33 cellular contexts compared by ENCODE assay signal in the genomic region with DNA sequence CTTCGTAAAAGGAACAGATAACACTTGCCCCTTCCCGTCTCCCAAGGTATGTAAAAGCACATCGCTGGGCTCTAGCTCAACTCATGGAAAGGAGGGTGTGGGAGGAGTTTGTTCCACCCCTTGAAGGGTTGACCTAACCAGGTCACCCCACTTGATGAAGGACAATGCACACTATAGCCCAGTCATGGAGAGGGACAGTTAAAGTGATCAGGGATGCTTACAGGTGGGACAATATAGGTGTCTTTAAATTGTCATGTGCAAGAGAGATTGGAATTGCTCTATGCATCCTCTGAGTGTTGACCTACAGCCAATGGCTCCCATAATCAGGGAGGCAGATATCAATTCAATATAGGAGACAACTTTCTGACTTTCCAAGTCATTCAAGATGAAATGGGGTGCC.
"Had no signal": no experiment of that assay in that cellular context is flagged by ENCODE, and none has a peak within 500 bp of the region (broad histone marks: within the 10 kb centered on the region; RNA-seq: fewer than 3 reads in every experiment).

No MANE protein-coding gene starts in this region.

- H3K4me3 Mint-ChIP-seq: activated B cell treated with CpG ODN at 0.5 μM for 24 hours; activated CD4-positive, alpha-beta memory T cell treated with anti-CD3 and anti-CD28 coated beads for 36 hours; activated CD8-positive, alpha-beta T cell treated with anti-CD3 and anti-CD28 coated beads for 36 hours; activated naive CD4-positive, alpha-beta T cell treated with anti-CD3 and anti-CD28 coated beads for 36 hours; activated naive CD8-positive, alpha-beta T cell treated with anti-CD3 and anti-CD28 coated beads for 36 hours; activated T-cell treated with anti-CD3 and anti-CD28 coated beads, Interleukin-2, amount 50 U/mL, for 4 hours; activated T-cell treated with anti-CD3 and anti-CD28 coated beads, Interleukin-2, amount 50 U/mL, for 72 hours; activated T-helper 1 cell treated with anti-CD3 and anti-CD28 coated beads, Interleukin-12 subunit alpha, Interleukin-12 subunit beta, Interleukin-2, Interleukin-4 antibody, amounts not matched to agents 30 ng/mL and 10 ng/mL and 1 ng/mL, durations not matched to agents 14 hours and 24 hours and 36 hours; activated T-helper 17 cell treated with anti-CD3 and anti-CD28 coated beads, Interleukin-2, amount 50 U/mL, for 72 hours; T-helper 1 cell treated with Interleukin-12 subunit alpha and Interleukin-12 subunit beta and Interleukin-4 antibody, amounts not matched to agents 30 μg/mL and 1 μg/mL, for 36 hours; T-helper 2 cell treated with Interferon-gamma antibody and Interleukin-4, amounts not matched to agents 5 μg/mL and 100 μg/mL, for 36 hours had no signal

- H3K4me1 Mint-ChIP-seq: activated naive CD8-positive, alpha-beta T cell treated with anti-CD3 and anti-CD28 coated beads for 36 hours; activated T-helper 17 cell treated with anti-CD3 and anti-CD28 coated beads, Interleukin-2, amount 50 U/mL, for 72 hours had no signal

- H3K27me3 Mint-ChIP-seq: activated CD4-positive, alpha-beta memory T cell treated with anti-CD3 and anti-CD28 coated beads for 36 hours; activated CD8-positive, alpha-beta T cell treated with anti-CD3 and anti-CD28 coated beads for 36 hours; activated naive CD8-positive, alpha-beta T cell treated with anti-CD3 and anti-CD28 coated beads for 36 hours had no signal

- H3K9me3 ChIP-seq: adrenal gland, body of pancreas, breast epithelium had no signal

- H3K36me3 ChIP-seq: adrenal gland, brain microvascular endothelial cell, breast epithelium had no signal

- H3K27ac ChIP-seq: adrenal gland, body of pancreas, brain microvascular endothelial cell, breast epithelium had no signal

- H3K4me1 ChIP-seq: body of pancreas, breast epithelium had no signal

- H3K4me3 ChIP-seq: adrenal gland, body of pancreas, breast epithelium had no signal

- H3K27ac Mint-ChIP-seq: activated B cell treated with CpG ODN at 0.5 μM for 24 hours; activated CD4-positive, alpha-beta memory T cell treated with anti-CD3 and anti-CD28 coated beads for 36 hours; activated CD8-positive, alpha-beta T cell treated with anti-CD3 and anti-CD28 coated beads for 36 hours; activated naive CD4-positive, alpha-beta T cell treated with anti-CD3 and anti-CD28 coated beads for 36 hours; activated naive CD4-positive, alpha-beta T cell treated with anti-CD3 and anti-CD28 coated beads, Interleukin-2, amount 50 U/mL, for 72 hours; activated naive CD8-positive, alpha-beta T cell treated with anti-CD3 and anti-CD28 coated beads for 36 hours; activated T-cell treated with anti-CD3 and anti-CD28 coated beads, Interleukin-2, amount 50 U/mL, for 72 hours; activated T-helper 1 cell treated with anti-CD3 and anti-CD28 coated beads, Interleukin-12 subunit alpha, Interleukin-12 subunit beta, Interleukin-2, Interleukin-4 antibody, amounts not matched to agents 30 ng/mL and 10 ng/mL and 1 ng/mL, durations not matched to agents 14 hours and 24 hours and 36 hours; activated T-helper 17 cell treated with anti-CD3 and anti-CD28 coated beads, Interleukin-2, amount 50 U/mL, for 72 hours; T-helper 1 cell treated with Interleukin-12 subunit alpha and Interleukin-12 subunit beta and Interleukin-4 antibody, amounts not matched to agents 30 μg/mL and 1 μg/mL, for 36 hours; T-helper 2 cell treated with Interferon-gamma antibody and Interleukin-4, amounts not matched to agents 5 μg/mL and 100 μg/mL, for 36 hours had no signal

- DNase-seq: activated B cell treated with CpG ODN at 0.5 μM for 24 hours; activated CD4-positive, alpha-beta memory T cell treated with anti-CD3 and anti-CD28 coated beads for 36 hours; activated CD4-positive, alpha-beta T cell treated with anti-CD3 and anti-CD28 coated beads for 4 hours; activated CD4-positive, alpha-beta T cell treated with anti-CD3 and anti-CD28 coated beads, Interleukin-2, amount 50 U/mL, for 1 hour; activated CD4-positive, alpha-beta T cell treated with anti-CD3 and anti-CD28 coated beads, Interleukin-2, amount 50 U/mL, for 4 hours; activated CD4-positive, CD25-positive, alpha-beta regulatory T cell treated with anti-CD3 and anti-CD28 coated beads, Interleukin-2, amount 50 U/mL, for 72 hours; activated CD8-positive, alpha-beta memory T cell treated with anti-CD3 and anti-CD28 coated beads, Interleukin-2, amount 50 U/mL, for 4 hours; activated CD8-positive, alpha-beta T cell treated with anti-CD3 and anti-CD28 coated beads for 36 hours; activated effector memory CD4-positive, alpha-beta T cell treated with anti-CD3 and anti-CD28 coated beads, Interleukin-2, amount 50 U/mL, for 16 hours; activated gamma-delta T cell treated with Interleukin-2 at 50 U/mL for 16 hours; activated naive CD4-positive, alpha-beta T cell; activated naive CD4-positive, alpha-beta T cell treated with anti-CD3 and anti-CD28 coated beads for 36 hours; activated naive CD4-positive, alpha-beta T cell treated with anti-CD3 and anti-CD28 coated beads, Interleukin-2, amount 50 U/mL, for 16 hours; activated naive CD8-positive, alpha-beta T cell treated with anti-CD3 and anti-CD28 coated beads for 36 hours; activated T-cell treated with anti-CD3 and anti-CD28 coated beads for 4 hours; activated T-cell treated with anti-CD3 and anti-CD28 coated beads, Interleukin-2, amount 50 U/mL, for 1 hour; activated T-cell treated with anti-CD3 and anti-CD28 coated beads, Interleukin-2, amount 50 U/mL, for 4 hours; activated T-cell treated with anti-CD3 and anti-CD28 coated beads, Interleukin-2, amount 50 U/mL, for 72 hours; adrenal gland; amniotic stem cell; aorta; body of pancreas; brain microvascular endothelial cell; central memory CD4-positive, alpha-beta T cell; T-helper 1 cell; T-helper 2 cell; T-helper 9 cell had no signal

- H3K9me3 Mint-ChIP-seq: activated B cell treated with CpG ODN at 0.5 μM for 24 hours; activated CD4-positive, alpha-beta memory T cell treated with anti-CD3 and anti-CD28 coated beads for 36 hours; activated CD8-positive, alpha-beta T cell treated with anti-CD3 and anti-CD28 coated beads for 36 hours; activated naive CD4-positive, alpha-beta T cell treated with anti-CD3 and anti-CD28 coated beads for 36 hours; activated naive CD4-positive, alpha-beta T cell treated with anti-CD3 and anti-CD28 coated beads, Interleukin-2, amount 50 U/mL, for 72 hours; activated naive CD8-positive, alpha-beta T cell treated with anti-CD3 and anti-CD28 coated beads for 36 hours; activated T-cell treated with anti-CD3 and anti-CD28 coated beads, Interleukin-2, amount 50 U/mL, for 4 hours; activated T-cell treated with anti-CD3 and anti-CD28 coated beads, Interleukin-2, amount 50 U/mL, for 72 hours; activated T-helper 1 cell treated with anti-CD3 and anti-CD28 coated beads, Interleukin-12 subunit alpha, Interleukin-12 subunit beta, Interleukin-2, Interleukin-4 antibody, amounts not matched to agents 30 ng/mL and 10 ng/mL and 1 ng/mL, durations not matched to agents 14 hours and 24 hours and 36 hours; activated T-helper 17 cell treated with anti-CD3 and anti-CD28 coated beads, Interleukin-2, amount 50 U/mL, for 72 hours; T-helper 1 cell treated with Interleukin-12 subunit alpha and Interleukin-12 subunit beta and Interleukin-4 antibody, amounts not matched to agents 30 μg/mL and 1 μg/mL, for 36 hours; T-helper 2 cell treated with Interferon-gamma antibody and Interleukin-4, amounts not matched to agents 5 μg/mL and 100 μg/mL, for 36 hours had no signal

- ATAC-seq: activated CD8-positive, alpha-beta T cell treated with anti-CD3 and anti-CD28 coated beads for 36 hours; activated naive CD4-positive, alpha-beta T cell treated with anti-CD3 and anti-CD28 coated beads, Interleukin-2, amount 50 U/mL, for 72 hours; activated T-cell treated with anti-CD3 and anti-CD28 coated beads, Interleukin-2, amount 50 U/mL, for 4 hours; activated T-cell treated with anti-CD3 and anti-CD28 coated beads, Interleukin-2, amount 50 U/mL, for 72 hours; activated T-helper 17 cell treated with anti-CD3 and anti-CD28 coated beads, Interleukin-2, amount 50 U/mL, for 72 hours; body of pancreas had no signal

- H3K27me3 ChIP-seq: adrenal gland, body of pancreas, brain microvascular endothelial cell, breast epithelium had no signal
